ENCODE assay signal across 9 cellular contexts in genomic region chr14:35211067-35211466, GRCh38.
"Had no signal": no experiment of that assay in that cellular context is flagged by ENCODE, and none has a peak within 500 bp of the region (broad histone marks: within the 10 kb centered on the region; RNA-seq: fewer than 3 reads in every experiment).

No MANE protein-coding gene starts in this region.

- H3K9ac ChIP-seq: KMS-11 had no signal

- H3K27ac Mint-ChIP-seq: IgD-negative memory B cell had no signal

- H3K4me3 Mint-ChIP-seq: IgD-negative memory B cell had no signal

- H3K4me2 ChIP-seq: KMS-11 had no signal

- H3K27me3 Mint-ChIP-seq: IgD-negative memory B cell had no signal

- DNase-seq: IMR-90, Karpas-422, Kasumi-1, KBM-7, KG1 had no signal

- H3K27ac ChIP-seq: HL-60, KMS-11 had no signal

- FAIRE-seq: HTR-8/SVneo had no signal
